ENCODE assay signal across 34 cellular contexts in genomic region chr9:71098801-71099200, GRCh38. TPM values are rescaled to one million over a fixed set of nuclear protein-coding genes. Genes with fewer than 3 reads are reported as not detected.
"Had no signal": no experiment of that assay in that cellular context is flagged by ENCODE, and none has a peak within 500 bp of the region (broad histone marks: within the 10 kb centered on the region; RNA-seq: fewer than 3 reads in every experiment).

No MANE protein-coding gene starts in this region.

- H3K27ac ChIP-seq: adrenal gland, body of pancreas, brain microvascular endothelial cell, breast epithelium, cardiac muscle cell, VCaP had no signal

- H3K27me3 ChIP-seq: adrenal gland, body of pancreas, brain microvascular endothelial cell, breast epithelium, cardiac muscle cell had no signal

- H3K9me3 ChIP-seq: adrenal gland, body of pancreas, breast epithelium had no signal

- H3K4me3 ChIP-seq: adrenal gland, body of pancreas, breast epithelium, cardiac muscle cell had no signal

- H3K4me1 ChIP-seq: adrenal gland, breast epithelium had no signal

- H3K36me3 ChIP-seq: adrenal gland, brain microvascular endothelial cell, breast epithelium, cardiac muscle cell had no signal

- ATAC-seq: activated CD8-positive, alpha-beta T cell treated with anti-CD3 and anti-CD28 coated beads for 36 hours; activated naive CD4-positive, alpha-beta T cell treated with anti-CD3 and anti-CD28 coated beads, Interleukin-2, amount 50 U/mL, for 72 hours; activated T-cell treated with anti-CD3 and anti-CD28 coated beads, Interleukin-2, amount 50 U/mL, for 4 hours; activated T-cell treated with anti-CD3 and anti-CD28 coated beads, Interleukin-2, amount 50 U/mL, for 72 hours; activated T-helper 17 cell treated with anti-CD3 and anti-CD28 coated beads, Interleukin-2, amount 50 U/mL, for 72 hours; body of pancreas had no signal

- DNase-seq: activated B cell treated with CpG ODN at 0.5 μM for 24 hours; activated CD4-positive, alpha-beta memory T cell treated with anti-CD3 and anti-CD28 coated beads for 36 hours; activated CD4-positive, alpha-beta T cell treated with anti-CD3 and anti-CD28 coated beads for 4 hours; activated CD4-positive, alpha-beta T cell treated with anti-CD3 and anti-CD28 coated beads, Interleukin-2, amount 10 ng/mL, durations not matched to agents 24 days and 14 days; activated CD4-positive, alpha-beta T cell treated with anti-CD3 and anti-CD28 coated beads, Interleukin-2, amount 50 U/mL, for 1 hour; activated CD4-positive, alpha-beta T cell treated with anti-CD3 and anti-CD28 coated beads, Interleukin-2, amount 50 U/mL, for 4 hours; activated CD4-positive, CD25-positive, alpha-beta regulatory T cell treated with anti-CD3 and anti-CD28 coated beads, Interleukin-2, amount 50 U/mL, for 72 hours; activated CD8-positive, alpha-beta memory T cell treated with anti-CD3 and anti-CD28 coated beads, Interleukin-2, amount 50 U/mL, for 4 hours; activated CD8-positive, alpha-beta T cell treated with anti-CD3 and anti-CD28 coated beads for 36 hours; activated effector memory CD4-positive, alpha-beta T cell treated with anti-CD3 and anti-CD28 coated beads, Interleukin-2, amount 50 U/mL, for 16 hours; activated gamma-delta T cell treated with Interleukin-2 at 50 U/mL for 16 hours; activated naive CD4-positive, alpha-beta T cell; activated naive CD4-positive, alpha-beta T cell treated with anti-CD3 and anti-CD28 coated beads for 36 hours; activated naive CD4-positive, alpha-beta T cell treated with anti-CD3 and anti-CD28 coated beads, Interleukin-2, amount 50 U/mL, for 16 hours; activated naive CD8-positive, alpha-beta T cell treated with anti-CD3 and anti-CD28 coated beads for 36 hours; activated T-cell treated with anti-CD3 and anti-CD28 coated beads for 4 hours; activated T-cell treated with anti-CD3 and anti-CD28 coated beads, Interleukin-2, amount 50 U/mL, for 1 hour; activated T-cell treated with anti-CD3 and anti-CD28 coated beads, Interleukin-2, amount 50 U/mL, for 4 hours; activated T-cell treated with anti-CD3 and anti-CD28 coated beads, Interleukin-2, amount 50 U/mL, for 72 hours; adrenal gland; amniotic stem cell; aorta; body of pancreas; brain microvascular endothelial cell; T-helper 1 cell; T-helper 2 cell; T-helper 9 cell had no signal

RNA-seq across cellular contexts. Expression of gene TRPM3, which starts 22.6 kb away (rescaled TPM):
- total RNA-seq: activated B cell treated with CpG ODN at 0.5 μM for 24 hours; activated CD4-positive, alpha-beta memory T cell treated with anti-CD3 and anti-CD28 coated beads for 36 hours; activated CD4-positive, alpha-beta T cell treated with anti-CD3 and anti-CD28 coated beads, Interleukin-2, amount 10 ng/mL, durations not matched to agents 24 days and 14 days; activated CD8-positive, alpha-beta memory T cell treated with anti-CD3 and anti-CD28 coated beads for 36 hours; activated CD8-positive, alpha-beta T cell treated with anti-CD3 and anti-CD28 coated beads for 36 hours; activated naive CD8-positive, alpha-beta T cell treated with anti-CD3 and anti-CD28 coated beads for 36 hours; activated T-cell treated with anti-CD3 and anti-CD28 coated beads, Interleukin-2, amount 50 U/mL, for 4 hours; activated T-cell treated with anti-CD3 and anti-CD28 coated beads, Interleukin-2, amount 50 U/mL, for 72 hours; activated T-helper 1 cell treated with anti-CD3 and anti-CD28 coated beads, Interleukin-12 subunit alpha, Interleukin-12 subunit beta, Interleukin-2, Interleukin-4 antibody, amounts not matched to agents 30 ng/mL and 10 ng/mL and 1 ng/mL, durations not matched to agents 14 hours and 24 hours and 36 hours; activated T-helper 17 cell treated with anti-CD3 and anti-CD28 coated beads, Interleukin-2, amount 50 U/mL, for 72 hours had no signal
